Comparison of ENCODE assay signal across 16 cellular contexts in genomic region chr4:162707962-162708361, GRCh38.
DNase-seq lines count a peak whose midpoint lies in the region; ATAC-seq and TF ChIP-seq lines count a peak whose summit lies in the region.
"Had no signal": no experiment of that assay in that cellular context is flagged by ENCODE, and none has a peak within 500 bp of the region (broad histone marks: within the 10 kb centered on the region; RNA-seq: fewer than 3 reads in every experiment).

No MANE protein-coding gene starts in this region.

- H3K27ac ChIP-seq in dorsolateral prefrontal cortex, result no peak overlapping the region
- H3K27ac ChIP-seq in heart left ventricle, result no peak overlapping the region
- H3K27ac ChIP-seq: A549, C4-2B had no signal

- no peaks in the 10 kb centered on the region for H3K36me3 ChIP-seq in heart left ventricle

- no peaks in the 10 kb centered on the region for H3K9me3 ChIP-seq in heart left ventricle
- H3K9me3 ChIP-seq: A549 had no signal

- no peak for TF ChIP-seq POLR2A in heart left ventricle (IDR thresholded peaks at IDR 0.05)

- no peak for DNase-seq in OCI-M2 (lab: John Stamatoyannopoulos, UW; ENCODE audit: unreplicated experiment)
- no peak for DNase-seq in dorsolateral prefrontal cortex
- no peak for DNase-seq in heart left ventricle
- no peak for DNase-seq in NCI-H345 (lab: John Stamatoyannopoulos, UW)
- DNase-seq: COR-L47, DMS153, H7, NCI-H1436, NCI-H2029 treated with DMSO at 0.1 percent for 48 hours, NCI-H524 had no signal

- H3K27me3 ChIP-seq in dorsolateral prefrontal cortex (no peaks in the 10 kb centered on the region), heart left ventricle (no peaks in the 10 kb centered on the region)

- peaks cover 0 to 10% (median 0%) of the 10 kb centered on the region in 12 donors for H3K4me1 ChIP-seq in heart left ventricle
- H3K4me1 ChIP-seq: A549 had no signal

- ATAC-seq in GM18502 (IDR thresholded peaks at IDR 0.05; ENCODE audit: poor library complexity, unreplicated experiment) (peak; percentile 58), GM19324 (IDR thresholded peaks at IDR 0.05; ENCODE audit: low FRiP score, unreplicated experiment) (peak; percentile 67), HG02798 (IDR thresholded peaks at IDR 0.05; ENCODE audit: poor library complexity, unreplicated experiment) (peak; percentile 66), HG03442 (IDR thresholded peaks at IDR 0.05; ENCODE audit: unreplicated experiment) (peak; percentile 60), heart left ventricle (no peak)
- ATAC-seq: A549 had no signal

- TF ChIP-seq CTCF in dorsolateral prefrontal cortex (IDR thresholded peaks at IDR 0.05 in 54 of 56, conservative IDR thresholded peaks at IDR 0.05 in 2 of 56; ENCODE audit: low read depth in 1 of 56, partially characterized antibody in 56 of 56) (no peak), heart left ventricle (IDR thresholded peaks at IDR 0.05) (no peak)

- H3K4me3 ChIP-seq in dorsolateral prefrontal cortex, result no peak overlapping the region
- H3K4me3 ChIP-seq in heart left ventricle, result no peak overlapping the region
- H3K4me3 ChIP-seq: A549 had no signal

- intact Hi-C loops in dorsolateral prefrontal cortex (cut with DNase I), result no loop called here
- intact Hi-C loops in heart left ventricle (cut with DNase I), result no loop called here

Comparison
In these comparisons a context has a peak if more than half of its experiments do, and no peak if none do; other contexts are left out.
1. ATAC-seq: peak in GM18502 (single experiment), GM19324 (single experiment), HG02798 (single experiment) and HG03442 (single experiment); none in heart left ventricle (0 of 4).